31 cellular contexts compared by ENCODE assay signal in genomic region chr12:2375871-2376270, GRCh38.
"Had no signal": no experiment of that assay in that cellular context is flagged by ENCODE, and none has a peak within 500 bp of the region (broad histone marks: within the 10 kb centered on the region; RNA-seq: fewer than 3 reads in every experiment).

No MANE protein-coding gene starts in this region.

- H3K9ac ChIP-seq: SK-N-SH had no signal

- H3K27ac ChIP-seq: breast epithelium, SJCRH30 had no signal

- H3K4me3 ChIP-seq: breast epithelium, MG63, SJCRH30 had no signal

- H3K4me3 Mint-ChIP-seq: activated CD8-positive, alpha-beta T cell treated with anti-CD3 and anti-CD28 coated beads for 36 hours; activated naive CD4-positive, alpha-beta T cell treated with anti-CD3 and anti-CD28 coated beads, Interleukin-2, amount 50 U/mL, for 24 hours; activated T-cell treated with anti-CD3 and anti-CD28 coated beads, Interleukin-2, amount 50 U/mL, for 72 hours; IgD-negative memory B cell; T-helper 1 cell treated with Interleukin-12 subunit alpha and Interleukin-12 subunit beta and Interleukin-4 antibody, amounts not matched to agents 30 μg/mL and 1 μg/mL, for 36 hours had no signal

- H3K4me1 Mint-ChIP-seq: activated naive CD4-positive, alpha-beta T cell treated with anti-CD3 and anti-CD28 coated beads, Interleukin-2, amount 50 U/mL, for 24 hours had no signal

- H3K27me3 Mint-ChIP-seq: activated naive CD4-positive, alpha-beta T cell treated with anti-CD3 and anti-CD28 coated beads, Interleukin-2, amount 50 U/mL, for 24 hours had no signal

- H3K4me2 ChIP-seq: SK-N-SH had no signal

- H3K36me3 ChIP-seq: breast epithelium, MG63, SJCRH30 had no signal

- ATAC-seq: activated CD4-positive, CD25-positive, alpha-beta regulatory T cell treated with anti-CD3 and anti-CD28 coated beads, Interleukin-2, amount 50 U/mL, for 24 hours; activated CD8-positive, alpha-beta T cell treated with anti-CD3 and anti-CD28 coated beads for 36 hours; activated T-cell treated with anti-CD3 and anti-CD28 coated beads, Interleukin-2, amount 50 U/mL, for 72 hours; Panc1 had no signal

- H3K36me3 Mint-ChIP-seq: activated naive CD4-positive, alpha-beta T cell treated with anti-CD3 and anti-CD28 coated beads, Interleukin-2, amount 50 U/mL, for 24 hours had no signal

- H3K27me3 ChIP-seq: breast epithelium, MG63 had no signal

- DNase-seq: activated CD4-positive, alpha-beta T cell treated with anti-CD3 and anti-CD28 coated beads for 4 hours; activated CD8-positive, alpha-beta memory T cell treated with anti-CD3 and anti-CD28 coated beads, Interleukin-2, amount 50 U/mL, for 4 hours; activated CD8-positive, alpha-beta T cell treated with anti-CD3 and anti-CD28 coated beads for 36 hours; activated naive CD4-positive, alpha-beta T cell; activated T-cell treated with anti-CD3 and anti-CD28 coated beads, Interleukin-2, amount 50 U/mL, for 72 hours; aorta; KG1; MG63; MV-4-11; NCI-H1092 treated with DMSO at 0.1 percent for 48 hours; NCI-H1417 treated with DMSO at 0.1 percent for 48 hours; NCI-H1694; NCI-H2029; NCI-H2107; NCI-H2171 treated with DMSO at 0.1 percent for 48 hours; NCI-H226; NCI-H510A; NCI-H69; NK-92 treated with Interleukin-12 subunit alpha and Interleukin-12 subunit beta, amount 100 ng/mL, for 24 hours; OCI-M1; Right ventricle myocardium superior; RPMI8226; SJCRH30; SK-N-SH had no signal

- H3K9me3 ChIP-seq: breast epithelium, MG63, SJCRH30, SK-N-SH had no signal

- H3K9me3 Mint-ChIP-seq: activated CD8-positive, alpha-beta T cell treated with anti-CD3 and anti-CD28 coated beads for 36 hours; activated naive CD4-positive, alpha-beta T cell treated with anti-CD3 and anti-CD28 coated beads, Interleukin-2, amount 50 U/mL, for 24 hours; activated T-cell treated with anti-CD3 and anti-CD28 coated beads, Interleukin-2, amount 50 U/mL, for 72 hours; activated T-helper 2 cell treated with anti-CD3 and anti-CD28 coated beads, Interferon-gamma antibody, Interleukin-2, Interleukin-4, amounts not matched to agents 10 μg/mL and 5 μg/mL and 100 μg/mL, durations not matched to agents 14 hours and 24 hours and 36 hours had no signal

- H3K4me1 ChIP-seq: breast epithelium, SJCRH30 had no signal

- H3K27ac Mint-ChIP-seq: activated CD8-positive, alpha-beta T cell treated with anti-CD3 and anti-CD28 coated beads for 36 hours; activated naive CD4-positive, alpha-beta T cell treated with anti-CD3 and anti-CD28 coated beads, Interleukin-2, amount 50 U/mL, for 24 hours; activated T-cell treated with anti-CD3 and anti-CD28 coated beads, Interleukin-2, amount 50 U/mL, for 72 hours; activated T-helper 2 cell treated with anti-CD3 and anti-CD28 coated beads, Interferon-gamma antibody, Interleukin-2, Interleukin-4, amounts not matched to agents 10 μg/mL and 5 μg/mL and 100 μg/mL, durations not matched to agents 14 hours and 24 hours and 36 hours; IgD-negative memory B cell; T-helper 1 cell treated with Interleukin-12 subunit alpha and Interleukin-12 subunit beta and Interleukin-4 antibody, amounts not matched to agents 30 μg/mL and 1 μg/mL, for 36 hours had no signal
